ENCODE assay signal across 17 cellular contexts in the genomic region with DNA sequence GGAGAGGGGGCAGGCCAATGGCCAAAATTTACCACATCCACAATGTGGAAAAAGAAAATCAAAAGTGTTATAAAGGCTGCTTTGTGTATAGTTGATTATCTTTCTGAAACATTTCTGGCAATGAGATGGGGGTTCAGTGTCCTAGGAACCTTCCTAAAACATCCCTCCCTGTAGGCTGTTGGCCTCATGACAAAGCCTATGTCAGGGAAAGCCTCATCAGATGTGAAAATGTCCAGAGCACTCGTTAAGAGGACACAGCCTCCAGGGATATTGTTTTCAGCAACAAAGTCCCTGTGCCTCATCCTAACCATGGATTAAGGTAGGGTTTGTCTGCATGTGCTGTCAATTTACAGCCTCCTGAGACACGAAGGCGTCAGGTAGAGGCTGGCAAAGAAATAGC. TPM values are rescaled to one million over a fixed set of nuclear protein-coding genes. Genes with fewer than 3 reads are reported as not detected.
DNase-seq lines count a peak whose midpoint lies in the region; ATAC-seq, FAIRE-seq and TF ChIP-seq lines count a peak whose summit lies in the region.
"Had no signal": no experiment of that assay in that cellular context is flagged by ENCODE, and none has a peak within 500 bp of the region (broad histone marks: within the 10 kb centered on the region; RNA-seq: fewer than 3 reads in every experiment).

No MANE protein-coding gene starts in this region.

- no peak overlapping the region for H2BK120ac ChIP-seq in IMR-90 (ENCODE audit: low read depth, low read length)
- no peak overlapping the region for H2BK120ac ChIP-seq in trophoblast cell (ENCODE audit: insufficient read depth, low read length, poor library complexity)

- H3K9me3 ChIP-seq in IMR-90 (ENCODE audit: control insufficient read depth, insufficient read depth, low read length) (no peaks in the 10 kb centered on the region), endodermal cell (ENCODE audit: control insufficient read depth, low read length) (peaks cover 11% of the 10 kb centered on the region), trophoblast cell (ENCODE audit: insufficient read depth, low read depth, low read length) (peaks cover 3% of the 10 kb centered on the region)

- no peak overlapping the region for H4K12ac ChIP-seq in trophoblast cell (ENCODE audit: low read depth, low read length)

- POLR2A ChIA-PET in IMR-90 (lab: Charles Lee; ENCODE audit: unreplicated experiment) = no interaction called here

- intact Hi-C loops in CD14-positive monocyte (cut with micrococcal nuclease) (no loop called here), IMR-90 (cut with micrococcal nuclease) (no loop called here)

- no peak overlapping the region for H2AK9ac ChIP-seq in IMR-90 (replicated peaks; ENCODE audit: low read depth, low read length, poor library complexity)

- TF ChIP-seq POLR2A in IMR-90 (IDR thresholded peaks at IDR 0.05; ENCODE audit: low read depth, low read length) (no peak), H54 (IDR thresholded peaks at IDR 0.05; ENCODE audit: low read depth, low read length) (no peak)

- no peak overlapping the region for H2BK5ac ChIP-seq in IMR-90 (ENCODE audit: low read depth, low read length, poor library complexity, severe bottlenecking)
- no peak overlapping the region for H2BK5ac ChIP-seq in trophoblast cell (ENCODE audit: low read depth, low read length, poor library complexity)

- H3K4me1 ChIP-seq in IMR-90 (ENCODE audit: control insufficient read depth, insufficient read depth, low read length) (peaks cover under 1% of the 10 kb centered on the region; the same call in 1 of the 2 replicates), endodermal cell (ENCODE audit: control insufficient read depth, insufficient read depth, low read length) (peaks cover 2% of the 10 kb centered on the region), trophoblast cell (ENCODE audit: control insufficient read depth in 1 of 2, insufficient read depth in 2 of 2, low read length in 2 of 2) (peaks cover 8 to 11% of the 10 kb centered on the region in 2 experiments)

- H3K4ac ChIP-seq in IMR-90 (ENCODE audit: low read depth, low read length) = no peak overlapping the region
- H3K4ac ChIP-seq in trophoblast cell (ENCODE audit: low read depth, low read length) = no peak overlapping the region

- in situ Hi-C loops in IMR-90 (cut with MboI; ENCODE audit: low sequenced_read_pairs) = no loop called here

- peaks cover 0 to 3% (median 0%) of the 10 kb centered on the region in 7 donors for H3K9me3 Mint-ChIP-seq in CD14-positive monocyte
- H3K9me3 Mint-ChIP-seq in endodermal cell = peaks cover 10% of the 10 kb centered on the region
- H3K9me3 Mint-ChIP-seq: HFFc6 had no signal

- H3K27me3 ChIP-seq in IMR-90 (ENCODE audit: control insufficient read depth, insufficient read depth, low read length) (peaks cover 17% of the 10 kb centered on the region), endodermal cell (ENCODE audit: control insufficient read depth, insufficient read depth, low read length, poor library complexity, severe bottlenecking) (no peaks in the 10 kb centered on the region), trophoblast cell (ENCODE audit: insufficient read depth, low read length) (no peaks in the 10 kb centered on the region)

- no peak overlapping the region for H3K56ac ChIP-seq in IMR-90 (ENCODE audit: extremely low read depth, insufficient read depth, low read length)

- H3K27ac ChIP-seq in IMR-90 (ENCODE audit: insufficient read depth, low read length) (no peak overlapping the region), endodermal cell (ENCODE audit: low read depth, low read length) (no peak overlapping the region), trophoblast cell (ENCODE audit: low read depth, low read length) (peak overlapping the region; percentile 43)
- H3K27ac ChIP-seq: HL-60 had no signal

- peaks cover 0 to 8% (median 0%) of the 10 kb centered on the region in 3 donors for H3K27me3 Mint-ChIP-seq in CD14-positive monocyte (ENCODE audit: low read depth in 3 of 3)
- no peaks in the 10 kb centered on the region for H3K27me3 Mint-ChIP-seq in endodermal cell (ENCODE audit: insufficient read depth)

- ATAC-seq in IMR-90 (ENCODE audit: low read depth) = no peak

- H3K27ac Mint-ChIP-seq in CD14-positive monocyte (peak overlapping the region; percentile 37 to 93 (median 59)), endodermal cell (no peak overlapping the region)
- H3K27ac Mint-ChIP-seq: CD4-positive, CD25-positive, alpha-beta regulatory T cell; HFFc6 had no signal

- no peak overlapping the region for H3K9ac ChIP-seq in IMR-90 (ENCODE audit: low read depth, low read length)
- H3K9ac ChIP-seq in endodermal cell (ENCODE audit: extremely low read depth, low read length, poor library complexity, severe bottlenecking) = no peak overlapping the region
- no peak overlapping the region for H3K9ac ChIP-seq in trophoblast cell (ENCODE audit: low read length)

- H2AK5ac ChIP-seq in IMR-90 (ENCODE audit: low read depth, low read length) (no peak overlapping the region), trophoblast cell (ENCODE audit: low read length) (no peak overlapping the region)

- WGBS in IMR-90 (ENCODE audit: extremely low coverage in 2 of 2, insufficient read length in 1 of 2), 2 experiments = no CpG with 5 or more reads among the region's 3 CpGs
- WGBS in endodermal cell (ENCODE audit: insufficient coverage in 1 of 2, insufficient read length in 1 of 2), 2 experiments = 92% methylated on average over 3 of the region's 3 CpGs; no CpG with 5 or more reads in 1 of the 2 experiments
- no CpG with 5 or more reads among the region's 3 CpGs for WGBS in trophoblast cell (ENCODE audit: extremely low coverage, insufficient coverage, insufficient read length)

- H3K23ac ChIP-seq in IMR-90 (ENCODE audit: low read depth, low read length) = peak overlapping the region; percentile 75; the same call in 1 of the 2 replicates
- H3K23ac ChIP-seq in trophoblast cell (ENCODE audit: low read length) = no peak overlapping the region

- no peak overlapping the region for H2BK20ac ChIP-seq in IMR-90 (ENCODE audit: low read depth, low read length)

- BruUV-seq in IMR-90 (replicated peaks; lab: Mats Ljungman, UMichigan) = no TSS peak

- no peak overlapping the region for H4K5ac ChIP-seq in IMR-90 (ENCODE audit: low read depth, low read length)

- TF ChIP-seq CTCF in CD14-positive monocyte (IDR thresholded peaks at IDR 0.05) (no peak), IMR-90 (conservative IDR thresholded peaks at IDR 0.05; ENCODE audit: low read depth, low read length) (no peak), endodermal cell (conservative IDR thresholded peaks at IDR 0.05) (no peak)

- no peak overlapping the region for H2BK12ac ChIP-seq in trophoblast cell (ENCODE audit: low read length)

- H2AFZ ChIP-seq in IMR-90 (replicated peaks; ENCODE audit: low read length, poor library complexity) = no peak overlapping the region
- no peak overlapping the region for H2AFZ ChIP-seq in trophoblast cell (ENCODE audit: insufficient read depth, low read length, poor library complexity)

- H2BK15ac ChIP-seq in IMR-90 (ENCODE audit: low read depth, low read length) = no peak overlapping the region

- no peaks in the 10 kb centered on the region for H3K9me1 ChIP-seq in IMR-90 (ENCODE audit: insufficient read depth, low read length)

- H3K79me2 ChIP-seq in trophoblast cell (ENCODE audit: control insufficient read depth, insufficient read depth, low read length, poor library complexity) = peaks cover 1% of the 10 kb centered on the region

- no peak overlapping the region for H3K4me3 ChIP-seq in IMR-90 (ENCODE audit: insufficient read depth, low read depth, low read length)
- peak overlapping the region; percentile 33 for H3K4me3 ChIP-seq in endodermal cell (ENCODE audit: low read length)
- no peak overlapping the region for H3K4me3 ChIP-seq in trophoblast cell (ENCODE audit: low read depth, low read length)

- no peak for TF ChIP-seq RAD21 in IMR-90 (IDR thresholded peaks at IDR 0.05; ENCODE audit: low read length)

- H3K14ac ChIP-seq in IMR-90 (replicated peaks; ENCODE audit: low read depth, low read length) (no peak overlapping the region), trophoblast cell (ENCODE audit: low read length) (no peak overlapping the region)

- no peaks in the 10 kb centered on the region for H3K79me1 ChIP-seq in IMR-90 (ENCODE audit: low read depth in 1 of 2, low read length in 2 of 2)
- H3K79me1 ChIP-seq in trophoblast cell (ENCODE audit: low read length) = peaks cover 9% of the 10 kb centered on the region

- peaks cover 0 to 2% of the 10 kb centered on the region in 2 donors for H3K36me3 Mint-ChIP-seq in CD14-positive monocyte
- no peaks in the 10 kb centered on the region for H3K36me3 Mint-ChIP-seq in endodermal cell (ENCODE audit: low read depth)
- H3K36me3 Mint-ChIP-seq: CD4-positive, CD25-positive, alpha-beta regulatory T cell had no signal

- peak overlapping the region; percentile 66 to 85 for H3K4me3 Mint-ChIP-seq in CD14-positive monocyte
- no peak overlapping the region for H3K4me3 Mint-ChIP-seq in endodermal cell
- H3K4me3 Mint-ChIP-seq: CD4-positive, CD25-positive, alpha-beta regulatory T cell; HFFc6 had no signal

- H3K4me2 ChIP-seq in IMR-90 (ENCODE audit: low read depth, low read length) (0 out of 2 replicates have a peak overlapping the region, but pooled peaks have one; percentile 53), trophoblast cell (ENCODE audit: low read length) (no peak overlapping the region)

- dilution Hi-C loops in IMR-90 (cut with HindIII; ENCODE audit: low sequenced_read_pairs, unreplicated experiment) = no loop called here

- FAIRE-seq in RCC 7860 (lab: Jason Lieb, UNC) (no peak), H54 (lab: Jason Lieb, UNC) (no peak)
- FAIRE-seq: A204.1, H1 had no signal

- H4K8ac ChIP-seq in IMR-90 (ENCODE audit: low read depth in 2 of 2, low read length in 2 of 2) = no peak overlapping the region
- no peak overlapping the region for H4K8ac ChIP-seq in trophoblast cell (ENCODE audit: low read depth, low read length)

- H4K91ac ChIP-seq in IMR-90 (ENCODE audit: insufficient read depth, low read depth, low read length) (no peak overlapping the region), trophoblast cell (ENCODE audit: low read depth, low read length) (no peak overlapping the region)

- DNase-seq in CD14-positive monocyte (ENCODE audit: low spot score) (no peak), IMR-90 (no peak), endodermal cell (no peak), trophoblast cell (no peak), RCC 7860 (ENCODE audit: low spot score) (no peak), H54 (ENCODE audit: insufficient read length, low spot score) (no peak), Kasumi-1 (lab: John Stamatoyannopoulos, UW) (no peak)
- DNase-seq: CD4-positive, CD25-positive, alpha-beta regulatory T cell; DMS53; HCEC 1CT; HFFc6; KBM-7 had no signal

- H3K36me3 ChIP-seq in IMR-90 (ENCODE audit: control insufficient read depth, insufficient read depth, low read length) (no peaks in the 10 kb centered on the region), endodermal cell (ENCODE audit: control insufficient read depth, insufficient read depth, low read length) (no peaks in the 10 kb centered on the region), trophoblast cell (ENCODE audit: control insufficient read depth in 1 of 2, insufficient read depth in 2 of 2, low read length in 2 of 2) (no peaks in the 10 kb centered on the region)

- H3K4me1 Mint-ChIP-seq in CD14-positive monocyte (peaks cover 14% of the 10 kb centered on the region), endodermal cell (peaks cover 8% of the 10 kb centered on the region)
- H3K4me1 Mint-ChIP-seq: CD4-positive, CD25-positive, alpha-beta regulatory T cell had no signal

- H3K18ac ChIP-seq in IMR-90 (ENCODE audit: low read depth, low read length) (no peak overlapping the region), trophoblast cell (ENCODE audit: low read length) (no peak overlapping the region)

- CTCF ChIA-PET in IMR-90 (lab: Yijun Ruan, JAX) = interaction anchor here (0.8 kb wide), 1 partner anchor 22 kb away, joined by 4 read pairs; no protein-coding TSS in a partner anchor

- no peaks in the 10 kb centered on the region for H4K20me1 ChIP-seq in IMR-90 (ENCODE audit: insufficient read depth, low read length)

RNA-seq across cellular contexts. Expression of gene SUN3, which starts 17.0 kb away (rescaled TPM):
- polyA plus RNA-seq in CD14-positive monocyte (not detected), IMR-90 (2012; rRNA removed) (not detected in 2 replicates)
- total RNA-seq in IMR-90 (2012; rRNA removed) (not detected in 2 replicates), endodermal cell (not detected)
- not detected in 2 replicates for polyA plus RNA-seq in IMR-90 (2012; cell fraction: cytosol; rRNA removed)
- polyA plus RNA-seq in IMR-90 (2012; cell fraction: nucleus; rRNA removed; ENCODE audit: low replicate concordance) = not detected in 2 replicates
- polyA plus RNA-seq in endodermal cell (2013, experiment 1 of 2) = not detected
- polyA plus RNA-seq in endodermal cell (2013, experiment 2 of 2) = not detected
- 4.0 and 4.8 TPM in 2 replicates for polyA plus RNA-seq in trophoblast cell (2013)
- total RNA-seq: CD4-positive, CD25-positive, alpha-beta regulatory T cell; H1 had no signal
- polyA plus RNA-seq: AG04450; BJ; CD4-positive, CD25-positive, alpha-beta regulatory T cell; H1 had no signal

RNA-seq across cellular contexts. Expression of gene C7orf57, which starts 23.4 kb away (rescaled TPM):
- not detected for polyA plus RNA-seq in CD14-positive monocyte
- not detected in 2 replicates for total RNA-seq in IMR-90 (2012; rRNA removed)
- not detected in 2 replicates for polyA plus RNA-seq in IMR-90 (2012; rRNA removed)
- not detected in 2 replicates for polyA plus RNA-seq in IMR-90 (2012; cell fraction: cytosol; rRNA removed)
- polyA plus RNA-seq in IMR-90 (2012; cell fraction: nucleus; rRNA removed; ENCODE audit: low replicate concordance) = not detected in 2 replicates
- under 1 TPM in 1 of 2 donors, not detected in 1; 0.57 TPM for total RNA-seq in endodermal cell
- 0.28 TPM for polyA plus RNA-seq in endodermal cell (2013, experiment 1 of 2)
- 0.12 TPM for polyA plus RNA-seq in endodermal cell (2013, experiment 2 of 2)
- 0.22 and 0.25 TPM in 2 replicates for polyA plus RNA-seq in trophoblast cell (2013)
- total RNA-seq: CD4-positive, CD25-positive, alpha-beta regulatory T cell had no signal
- polyA plus RNA-seq: AG04450; CD4-positive, CD25-positive, alpha-beta regulatory T cell had no signal

RNA-seq across cellular contexts. Expression of gene HUS1, which starts 32.5 kb away (rescaled TPM):
- polyA plus RNA-seq in CD14-positive monocyte (10 to 100 TPM; 37.7 to 45.9 TPM), IMR-90 (2012; rRNA removed) (12.7 and 16.2 TPM in 2 replicates)
- total RNA-seq in IMR-90 (2012; rRNA removed) (18.3 and 31.9 TPM in 2 replicates), endodermal cell (10 to 100 TPM; 37.0 to 42.5 TPM)
- polyA plus RNA-seq in IMR-90 (2012; cell fraction: cytosol; rRNA removed) = 5.2 TPM in 2 replicates
- 5.6 and 24.4 TPM in 2 replicates for polyA plus RNA-seq in IMR-90 (2012; cell fraction: nucleus; rRNA removed; ENCODE audit: low replicate concordance)
- 19.0 TPM for polyA plus RNA-seq in endodermal cell (2013, experiment 1 of 2)
- polyA plus RNA-seq in endodermal cell (2013, experiment 2 of 2) = 21.8 TPM
- polyA plus RNA-seq in trophoblast cell (2013) = 19.5 and 19.6 TPM in 2 replicates
